ENCODE assay signal across 1 cellular context in the genomic region with DNA sequence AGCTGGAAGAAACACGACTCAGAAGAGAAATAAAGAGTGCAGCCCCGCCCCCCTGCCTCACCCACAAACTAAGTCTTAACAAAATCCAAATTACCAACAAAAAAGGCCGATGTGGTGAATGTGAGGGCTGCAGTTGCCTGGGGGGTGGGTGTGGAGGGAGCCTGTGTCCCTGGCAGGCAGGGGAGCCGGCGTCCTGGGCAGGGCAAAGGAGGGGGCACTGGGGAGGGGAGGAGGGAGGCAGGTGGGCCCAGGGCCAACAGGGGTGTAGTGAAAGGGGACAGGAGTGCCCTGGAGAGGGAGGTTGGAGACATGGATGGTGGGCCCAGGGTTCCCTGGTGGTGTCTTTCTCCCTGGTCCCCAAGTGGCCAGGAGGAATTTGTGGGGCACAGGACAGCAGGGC.
TF ChIP-seq lines count a peak whose summit lies in the region.

No MANE protein-coding gene starts in this region.

TF ChIP-seq in HEK293, 187 proteins besides CTCF, POLR2A, EP300 and RAD21 (continued from another document):
- no peak for TF ChIP-seq ZNF138 (tag by site-specific recombination; IDR thresholded peaks at IDR 0.05; ENCODE audit: borderline replicate concordance)
- no peak for TF ChIP-seq ZNF280D (tag by site-specific recombination; IDR thresholded peaks at IDR 0.05)
- TF ChIP-seq ZNF132 (tag by site-specific recombination; IDR thresholded peaks at IDR 0.05; ENCODE audit: borderline replicate concordance) = no peak
- no peak for TF ChIP-seq ZNF266 (tag by site-specific recombination; IDR thresholded peaks at IDR 0.05; ENCODE audit: low read depth)
- TF ChIP-seq KLF8 (tag by site-specific recombination; IDR thresholded peaks at IDR 0.05) = no peak
- TF ChIP-seq, protein P1, sequence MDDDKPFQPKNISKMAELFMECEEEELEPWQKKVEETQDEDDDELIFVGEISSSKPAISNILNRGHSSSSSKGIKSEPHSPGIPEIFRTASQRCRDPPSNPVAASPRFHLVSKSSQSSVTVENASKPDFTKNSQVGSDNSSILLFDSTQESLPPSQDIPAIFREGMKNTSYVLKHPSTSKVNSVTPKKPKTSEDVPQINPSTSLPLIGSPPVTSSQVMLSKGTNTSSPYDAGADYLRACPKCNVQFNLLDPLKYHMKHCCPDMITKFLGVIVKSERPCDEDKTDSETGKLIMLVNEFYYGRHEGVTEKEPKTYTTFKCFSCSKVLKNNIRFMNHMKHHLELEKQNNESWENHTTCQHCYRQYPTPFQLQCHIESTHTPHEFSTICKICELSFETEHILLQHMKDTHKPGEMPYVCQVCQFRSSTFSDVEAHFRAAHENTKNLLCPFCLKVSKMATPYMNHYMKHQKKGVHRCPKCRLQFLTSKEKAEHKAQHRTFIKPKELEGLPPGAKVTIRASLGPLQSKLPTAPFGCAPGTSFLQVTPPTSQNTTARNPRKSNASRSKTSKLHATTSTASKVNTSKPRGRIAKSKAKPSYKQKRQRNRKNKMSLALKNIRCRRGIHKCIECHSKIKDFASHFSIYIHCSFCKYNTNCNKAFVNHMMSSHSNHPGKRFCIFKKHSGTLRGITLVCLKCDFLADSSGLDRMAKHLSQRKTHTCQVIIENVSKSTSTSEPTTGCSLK (tag by site-specific recombination; IDR thresholded peaks at IDR 0.05) = no peak
- peak; percentile 62; the same call in 1 of the 2 replicates for TF ChIP-seq ZFP69B (tag by site-specific recombination; IDR thresholded peaks at IDR 0.05)
- TF ChIP-seq ZBTB17 (tag by site-specific recombination; IDR thresholded peaks at IDR 0.05) = no peak
TF ChIP-seq in HEK293: peak in this region for 6.
